Comparison of ENCODE assay signal across 1 cellular context in the genomic region with DNA sequence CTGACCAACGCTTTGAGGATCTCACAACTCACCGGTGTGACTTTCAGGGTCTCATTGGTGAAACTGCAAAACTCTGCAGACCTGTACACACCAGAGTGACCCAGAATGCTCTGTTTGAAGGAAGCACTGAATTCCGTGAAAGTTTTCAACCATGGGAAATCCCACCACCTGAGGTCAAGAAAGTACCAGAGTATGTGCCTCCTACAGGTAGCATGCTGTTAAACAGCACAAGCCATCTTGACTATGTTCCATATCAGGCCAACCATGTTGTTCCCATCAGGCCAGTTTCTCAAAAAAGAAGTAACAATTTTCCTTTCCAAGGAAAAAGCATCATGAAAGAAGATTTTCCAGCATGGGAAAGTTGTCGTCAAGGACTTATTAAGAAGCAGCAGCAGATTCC. TPM values are rescaled to one million over a fixed set of nuclear protein-coding genes. Genes with fewer than 3 reads are reported as not detected.
"Had no signal": no experiment of that assay in that cellular context is flagged by ENCODE, and none has a peak within 500 bp of the region (broad histone marks: within the 10 kb centered on the region; RNA-seq: fewer than 3 reads in every experiment).

No MANE protein-coding gene starts in this region.

RNA-seq across cellular contexts. Expression of a gene that starts 19.8 kb away (rescaled TPM):
- total RNA-seq: activated T-helper 17 cell treated with anti-CD3 and anti-CD28 coated beads, Interleukin-2, amount 50 U/mL, for 72 hours had no signal
